Comparison of ENCODE assay signal across 32 cellular contexts in the genomic region with DNA sequence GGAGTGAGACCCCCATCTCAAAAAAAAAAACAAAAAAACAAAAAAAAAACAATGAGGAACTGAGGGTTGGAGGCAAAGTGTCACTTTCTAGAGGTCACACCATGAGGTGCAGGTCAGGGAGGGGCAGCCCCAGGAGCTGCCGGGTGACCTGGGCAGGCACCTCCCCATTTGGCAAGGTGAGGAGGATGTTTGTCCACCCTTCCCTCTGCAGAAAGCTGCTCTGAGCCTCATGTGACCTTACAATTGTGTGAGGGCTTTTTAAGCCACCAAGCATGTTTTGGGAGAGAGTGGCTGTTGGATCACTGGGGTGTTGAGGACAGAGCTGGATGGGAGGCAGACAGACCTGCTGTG. TPM values are rescaled to one million over a fixed set of nuclear protein-coding genes. Genes with fewer than 3 reads are reported as not detected.
"Had no signal": no experiment of that assay in that cellular context is flagged by ENCODE, and none has a peak within 500 bp of the region (broad histone marks: within the 10 kb centered on the region; RNA-seq: fewer than 3 reads in every experiment).

No MANE protein-coding gene starts in this region.

- ATAC-seq: effector memory CD8-positive, alpha-beta T cell; esophagus mucosa; gastroesophageal sphincter; left colon; left lung; lower lobe of right lung; mucosa of descending colon had no signal

- H3K4me3 ChIP-seq: colonic mucosa, esophagus squamous epithelium, gastroesophageal sphincter, heart left ventricle, hepatocyte, left lung, lower lobe of right lung, mucosa of descending colon had no signal

- H3K9me3 ChIP-seq: colonic mucosa, left lung, lower lobe of right lung, mucosa of descending colon had no signal

- H3K27me3 ChIP-seq: colonic mucosa, esophagus squamous epithelium, gastroesophageal sphincter, heart left ventricle, hepatocyte, left lung had no signal

- H3K79me2 ChIP-seq: hepatocyte had no signal

- H3K36me3 ChIP-seq: colonic mucosa had no signal

- H3K4me2 ChIP-seq: hepatocyte had no signal

- FAIRE-seq: endometrium, kidney had no signal

- H3K4me1 ChIP-seq: colonic mucosa, esophagus squamous epithelium, left lung, lower lobe of right lung had no signal

- H3K27ac ChIP-seq: colonic mucosa, epithelial cell of prostate, esophagus squamous epithelium, gastroesophageal sphincter, heart left ventricle, hepatocyte, left lung, lower lobe of right lung had no signal

- DNase-seq: colonic mucosa; cortex of kidney; effector CD8-positive, alpha-beta T cell; effector memory CD8-positive, alpha-beta T cell; endodermal cell; erythroblast; esophagus squamous epithelium; foreskin fibroblast; foreskin melanocyte; heart left ventricle; hypothalamus; immature natural killer cell; islet precursor cell; kidney; kidney glomerular epithelial cell; left colon; left lung; left ventricle myocardium superior; lower lobe of right lung; mesenchymal stem cell; mucosa of descending colon had no signal

- H2AFZ ChIP-seq: hepatocyte had no signal

RNA-seq across cellular contexts. Expression of a gene that starts 49.6 kb away (rescaled TPM):
- total RNA-seq: chondrocyte, colonic mucosa, dermis microvascular lymphatic vessel endothelial cell, esophagus mucosa, esophagus squamous epithelium, gastroesophageal sphincter, heart left ventricle, hepatocyte, kidney, left colon, left lung, left ventricle myocardium superior, lower lobe of right lung, lung microvascular endothelial cell, mesenteric fat pad, mesothelial cell of epicardium, myocyte had no signal
- polyA plus RNA-seq: heart left ventricle, hepatocyte, immature natural killer cell had no signal
